In genomic region chr4:149404143-149404542, GRCh38 we compare ENCODE assay signal across 32 cellular contexts.
"Had no signal": no experiment of that assay in that cellular context is flagged by ENCODE, and none has a peak within 500 bp of the region (broad histone marks: within the 10 kb centered on the region; RNA-seq: fewer than 3 reads in every experiment).

No MANE protein-coding gene starts in this region.

- H3K27me3 ChIP-seq: adrenal gland, body of pancreas, esophagus muscularis mucosa, foreskin keratinocyte, gastroesophageal sphincter had no signal

- H3K27me3 Mint-ChIP-seq: activated CD4-positive, alpha-beta memory T cell treated with anti-CD3 and anti-CD28 coated beads for 36 hours; activated CD4-positive, alpha-beta T cell treated with anti-CD3 and anti-CD28 coated beads for 36 hours; activated CD4-positive, alpha-beta T cell treated with anti-CD3 and anti-CD28 coated beads, Interleukin-2, amount 10 ng/mL, durations not matched to agents 24 days and 14 days; activated CD8-positive, alpha-beta memory T cell treated with anti-CD3 and anti-CD28 coated beads, Interleukin-2, amount 10 ng/mL, durations not matched to agents 7 days and 5 days; activated naive CD8-positive, alpha-beta T cell treated with anti-CD3 and anti-CD28 coated beads for 36 hours; activated naive CD8-positive, alpha-beta T cell treated with anti-CD3 and anti-CD28 coated beads, Interleukin-2, amount 50 U/mL, for 24 hours; effector memory CD8-positive, alpha-beta T cell had no signal

- ATAC-seq: activated CD4-positive, alpha-beta T cell treated with anti-CD3 and anti-CD28 coated beads for 36 hours; activated CD8-positive, alpha-beta memory T cell treated with anti-CD3 and anti-CD28 coated beads, Interleukin-2, amount 10 ng/mL, durations not matched to agents 7 days and 5 days; activated CD8-positive, alpha-beta T cell treated with anti-CD3 and anti-CD28 coated beads, Interleukin-2, amount 10 ng/mL, durations not matched to agents 7 days and 5 days; activated naive CD8-positive, alpha-beta T cell treated with anti-CD3 and anti-CD28 coated beads, Interleukin-2, amount 50 U/mL, for 24 hours; body of pancreas; effector memory CD8-positive, alpha-beta T cell; foreskin keratinocyte; gastroesophageal sphincter had no signal

- H3K9me3 Mint-ChIP-seq: activated naive CD8-positive, alpha-beta T cell treated with anti-CD3 and anti-CD28 coated beads, Interleukin-2, amount 50 U/mL, for 24 hours had no signal

- H3K4me1 Mint-ChIP-seq: activated CD4-positive, alpha-beta T cell treated with anti-CD3 and anti-CD28 coated beads for 36 hours; activated CD4-positive, alpha-beta T cell treated with anti-CD3 and anti-CD28 coated beads, Interleukin-2, amount 10 ng/mL, durations not matched to agents 24 days and 14 days; activated CD8-positive, alpha-beta memory T cell treated with anti-CD3 and anti-CD28 coated beads, Interleukin-2, amount 10 ng/mL, durations not matched to agents 7 days and 5 days; activated naive CD4-positive, alpha-beta T cell treated with anti-CD3 and anti-CD28 coated beads, Interleukin-2, amount 50 U/mL, for 24 hours; activated naive CD8-positive, alpha-beta T cell treated with anti-CD3 and anti-CD28 coated beads for 36 hours; activated naive CD8-positive, alpha-beta T cell treated with anti-CD3 and anti-CD28 coated beads, Interleukin-2, amount 50 U/mL, for 24 hours had no signal

- H3K4me3 ChIP-seq: adrenal gland, body of pancreas, esophagus muscularis mucosa, gastroesophageal sphincter had no signal

- DNase-seq: activated CD4-positive, alpha-beta memory T cell treated with anti-CD3 and anti-CD28 coated beads for 36 hours; activated CD4-positive, alpha-beta T cell treated with anti-CD3 and anti-CD28 coated beads for 36 hours; activated CD4-positive, alpha-beta T cell treated with anti-CD3 and anti-CD28 coated beads, Interleukin-2, amount 10 ng/mL, durations not matched to agents 24 days and 14 days; activated CD4-positive, CD25-positive, alpha-beta regulatory T cell; activated CD4-positive, CD25-positive, alpha-beta regulatory T cell treated with anti-CD3 and anti-CD28 coated beads, Interleukin-2, amount 50 U/mL, for 72 hours; activated CD8-positive, alpha-beta memory T cell treated with anti-CD3 and anti-CD28 coated beads, Interleukin-2, amount 10 ng/mL, durations not matched to agents 7 days and 5 days; activated CD8-positive, alpha-beta memory T cell treated with anti-CD3 and anti-CD28 coated beads, Interleukin-2, amount 50 U/mL, for 4 hours; activated CD8-positive, alpha-beta T cell treated with anti-CD3 and anti-CD28 coated beads, Interleukin-2, amount 10 ng/mL, durations not matched to agents 7 days and 5 days; activated effector memory CD4-positive, alpha-beta T cell treated with anti-CD3 and anti-CD28 coated beads, Interleukin-2, amount 50 U/mL, for 16 hours; activated naive CD4-positive, alpha-beta T cell treated with anti-CD3 and anti-CD28 coated beads for 36 hours; activated naive CD8-positive, alpha-beta T cell treated with anti-CD3 and anti-CD28 coated beads for 36 hours; activated naive CD8-positive, alpha-beta T cell treated with anti-CD3 and anti-CD28 coated beads, Interleukin-2, amount 50 U/mL, for 24 hours; activated T-cell treated with anti-CD3 and anti-CD28 coated beads, Interleukin-2, amount 50 U/mL, for 1 hour; activated T-cell treated with anti-CD3 and anti-CD28 coated beads, Interleukin-2, amount 50 U/mL, for 48 hours; adrenal gland; amygdala; aorta; body of pancreas; caudate nucleus; cortex of kidney; dermis blood vessel endothelial cell; effector CD4-positive, alpha-beta T cell; effector memory CD8-positive, alpha-beta T cell; erythroblast; foreskin keratinocyte; T-helper 2 cell had no signal

- H3K4me3 Mint-ChIP-seq: activated CD4-positive, alpha-beta memory T cell treated with anti-CD3 and anti-CD28 coated beads for 36 hours; activated CD4-positive, alpha-beta T cell treated with anti-CD3 and anti-CD28 coated beads for 36 hours; activated CD4-positive, alpha-beta T cell treated with anti-CD3 and anti-CD28 coated beads, Interleukin-2, amount 10 ng/mL, durations not matched to agents 24 days and 14 days; activated CD8-positive, alpha-beta memory T cell treated with anti-CD3 and anti-CD28 coated beads, Interleukin-2, amount 10 ng/mL, durations not matched to agents 7 days and 5 days; activated CD8-positive, alpha-beta T cell treated with anti-CD3 and anti-CD28 coated beads, Interleukin-2, amount 10 ng/mL, durations not matched to agents 7 days and 5 days; activated naive CD4-positive, alpha-beta T cell treated with anti-CD3 and anti-CD28 coated beads for 36 hours; activated naive CD4-positive, alpha-beta T cell treated with anti-CD3 and anti-CD28 coated beads, Interleukin-2, amount 50 U/mL, for 24 hours; activated naive CD8-positive, alpha-beta T cell treated with anti-CD3 and anti-CD28 coated beads for 36 hours; activated naive CD8-positive, alpha-beta T cell treated with anti-CD3 and anti-CD28 coated beads, Interleukin-2, amount 50 U/mL, for 24 hours; activated T-helper 1 cell treated with anti-CD3 and anti-CD28 coated beads, Interleukin-12 subunit alpha, Interleukin-12 subunit beta, Interleukin-2, Interleukin-4 antibody, amounts not matched to agents 30 ng/mL and 10 ng/mL and 1 ng/mL, durations not matched to agents 14 hours and 24 hours and 36 hours; effector memory CD8-positive, alpha-beta T cell had no signal

- H3K27ac ChIP-seq: adrenal gland, body of pancreas, esophagus muscularis mucosa, foreskin keratinocyte, gastroesophageal sphincter had no signal

- FAIRE-seq: colon had no signal

- H3K36me3 Mint-ChIP-seq: activated CD4-positive, alpha-beta memory T cell treated with anti-CD3 and anti-CD28 coated beads for 36 hours; activated CD8-positive, alpha-beta memory T cell treated with anti-CD3 and anti-CD28 coated beads, Interleukin-2, amount 10 ng/mL, durations not matched to agents 7 days and 5 days; activated naive CD4-positive, alpha-beta T cell treated with anti-CD3 and anti-CD28 coated beads, Interleukin-2, amount 50 U/mL, for 24 hours; activated naive CD8-positive, alpha-beta T cell treated with anti-CD3 and anti-CD28 coated beads for 36 hours had no signal

- H3K9me3 ChIP-seq: adrenal gland, body of pancreas, esophagus muscularis mucosa, gastroesophageal sphincter had no signal

- H3K36me3 ChIP-seq: adrenal gland, esophagus muscularis mucosa, gastroesophageal sphincter had no signal

- H3K27ac Mint-ChIP-seq: activated CD4-positive, alpha-beta memory T cell treated with anti-CD3 and anti-CD28 coated beads for 36 hours; activated CD4-positive, alpha-beta T cell treated with anti-CD3 and anti-CD28 coated beads for 36 hours; activated CD4-positive, alpha-beta T cell treated with anti-CD3 and anti-CD28 coated beads, Interleukin-2, amount 10 ng/mL, durations not matched to agents 24 days and 14 days; activated CD8-positive, alpha-beta memory T cell treated with anti-CD3 and anti-CD28 coated beads, Interleukin-2, amount 10 ng/mL, durations not matched to agents 7 days and 5 days; activated CD8-positive, alpha-beta T cell treated with anti-CD3 and anti-CD28 coated beads, Interleukin-2, amount 10 ng/mL, durations not matched to agents 7 days and 5 days; activated naive CD4-positive, alpha-beta T cell treated with anti-CD3 and anti-CD28 coated beads for 36 hours; activated naive CD4-positive, alpha-beta T cell treated with anti-CD3 and anti-CD28 coated beads, Interleukin-2, amount 50 U/mL, for 24 hours; activated naive CD8-positive, alpha-beta T cell treated with anti-CD3 and anti-CD28 coated beads for 36 hours; activated naive CD8-positive, alpha-beta T cell treated with anti-CD3 and anti-CD28 coated beads, Interleukin-2, amount 50 U/mL, for 24 hours; activated T-helper 1 cell treated with anti-CD3 and anti-CD28 coated beads, Interleukin-12 subunit alpha, Interleukin-12 subunit beta, Interleukin-2, Interleukin-4 antibody, amounts not matched to agents 30 ng/mL and 10 ng/mL and 1 ng/mL, durations not matched to agents 14 hours and 24 hours and 36 hours; activated T-helper 2 cell treated with anti-CD3 and anti-CD28 coated beads, Interferon-gamma antibody, Interleukin-2, Interleukin-4, amounts not matched to agents 10 μg/mL and 5 μg/mL and 100 μg/mL, durations not matched to agents 14 hours and 24 hours and 36 hours; effector memory CD8-positive, alpha-beta T cell had no signal
